Comparison of ENCODE assay signal across 1 cellular context in the genomic region with DNA sequence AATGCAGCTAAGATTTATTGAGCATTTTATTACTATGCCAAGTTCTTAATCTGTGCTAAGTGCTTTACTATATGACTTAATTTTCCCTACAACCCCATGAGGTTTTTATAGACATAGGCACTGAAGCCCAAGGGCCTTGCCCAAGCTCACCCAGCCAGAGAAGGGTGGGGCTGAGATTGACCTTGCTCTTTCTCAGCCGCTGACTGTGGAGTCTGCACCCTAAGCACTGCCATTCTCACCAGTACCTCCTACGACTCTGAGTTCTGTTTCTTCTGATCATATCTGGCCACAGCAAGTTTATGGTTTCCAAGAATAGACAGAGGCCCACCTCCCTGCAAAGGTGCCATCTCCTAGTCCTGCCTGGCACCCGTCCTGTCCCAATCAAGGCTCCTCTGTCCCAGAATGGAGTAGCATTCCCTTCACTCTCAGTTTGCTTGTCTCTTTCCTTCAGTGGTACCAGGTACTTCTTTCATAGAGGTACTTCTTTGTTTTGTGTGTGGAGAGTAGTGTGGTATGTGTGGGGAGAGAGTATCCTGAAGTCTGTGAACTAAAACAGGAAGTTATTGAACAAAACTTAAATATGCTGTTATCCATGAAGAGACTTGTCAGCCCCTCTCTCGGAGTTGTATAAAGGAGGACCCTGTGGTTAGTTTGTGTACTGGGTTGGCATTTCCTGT.
A peak's percentile ranks its signal among the peaks of the same experiment; 100 is the strongest.
TF ChIP-seq lines count a peak whose summit lies in the region.

No MANE protein-coding gene starts in this region.

TF ChIP-seq in K562, 482 proteins besides CTCF, POLR2A, EP300 and RAD21:
- no peak for TF ChIP-seq PCBP1 (IDR thresholded peaks at IDR 0.05; ENCODE audit: low read depth, low read length, poor library complexity, severe bottlenecking)
- TF ChIP-seq ZNF175 (CRISPR knock-in tag; IDR thresholded peaks at IDR 0.05; ENCODE audit: low read depth) = 0 out of 2 replicates have a peak, but pooled peaks have one; percentile 23
